Comparison of ENCODE assay signal across 16 cellular contexts in genomic region chr2:40302751-40303150, GRCh38.
DNase-seq lines count a peak whose midpoint lies in the region; ATAC-seq, FAIRE-seq and TF ChIP-seq lines count a peak whose summit lies in the region.
"Had no signal": no experiment of that assay in that cellular context is flagged by ENCODE, and none has a peak within 500 bp of the region (broad histone marks: within the 10 kb centered on the region; RNA-seq: fewer than 3 reads in every experiment).

No MANE protein-coding gene starts in this region.

- TF ChIP-seq CTCF in astrocyte of the cerebellum (IDR thresholded peaks at IDR 0.05; ENCODE audit: low read depth, low read length, missing control alignments) (no peak), fibroblast of mammary gland (conservative IDR thresholded peaks at IDR 0.05; ENCODE audit: control insufficient read depth, insufficient read depth, low read depth, low read length) (no peak), HepG2 (CRISPR knock-in tag; IDR thresholded peaks at IDR 0.05) (no peak)

- H3K27ac ChIP-seq in HepG2 (ENCODE audit: extremely low read length, insufficient read depth, low read length) = no peak overlapping the region
- H3K27ac ChIP-seq: A549, C4-2B, HL-60 had no signal

- no peak for FAIRE-seq in HepG2 (lab: Jason Lieb, UNC)
- FAIRE-seq: A549, H54 had no signal

- H3K9me3 Mint-ChIP-seq in activated naive CD4-positive, alpha-beta T cell treated with anti-CD3 and anti-CD28 coated beads for 36 hours = no peaks in the 10 kb centered on the region
- H3K9me3 Mint-ChIP-seq: CD8-positive, alpha-beta memory T cell; IgD-negative memory B cell had no signal

- intact Hi-C loops in activated naive CD4-positive, alpha-beta T cell treated with anti-CD3 and anti-CD28 coated beads for 36 hours (cut with micrococcal nuclease) = no loop called here
- intact Hi-C loops in HepG2 (cut with micrococcal nuclease; ENCODE audit: unreplicated experiment) = no loop called here

- no peak overlapping the region for H2AFZ ChIP-seq in HepG2 (ENCODE audit: low read length)

- no peaks in the 10 kb centered on the region for H3K36me3 Mint-ChIP-seq in activated naive CD4-positive, alpha-beta T cell treated with anti-CD3 and anti-CD28 coated beads for 36 hours (ENCODE audit: low read depth)
- H3K36me3 Mint-ChIP-seq: CD8-positive, alpha-beta memory T cell; IgD-negative memory B cell had no signal

- no peaks in the 10 kb centered on the region for H3K9me3 ChIP-seq in HepG2 (ENCODE audit: low read length)
- H3K9me3 ChIP-seq: A549 had no signal

- no peak for TF ChIP-seq POLR2A in HepG2 (IDR thresholded peaks at IDR 0.05; ENCODE audit: insufficient read depth in 1 of 2, low read depth in 2 of 2, low read length in 2 of 2)

- H4K20me1 ChIP-seq in HepG2 (ENCODE audit: insufficient read depth, low read length) = no peaks in the 10 kb centered on the region

- H3K4me3 ChIP-seq in astrocyte of the cerebellum (ENCODE audit: low read depth, low read length) (no peak overlapping the region), fibroblast of mammary gland (ENCODE audit: control insufficient read depth, low read depth, low read length) (no peak overlapping the region), HepG2 (replicated peaks in 1 of 3; ENCODE audit: insufficient read depth in 1 of 3, low read depth in 2 of 3, low read length in 3 of 3) (no peak overlapping the region)
- H3K4me3 ChIP-seq: A549 had no signal

- in situ Hi-C loops in astrocyte of the cerebellum (cut with HindIII; ENCODE audit: low sequenced_read_pairs) (no loop called here), HepG2 (cut with HindIII; ENCODE audit: extremely low pct_ligation_motif_present, low pct_unique_long_range_greater_than_20kb) (no loop called here)

- no peaks in the 10 kb centered on the region for H3K36me3 ChIP-seq in HepG2 (replicated peaks in 1 of 2; ENCODE audit: control insufficient read depth in 1 of 2, insufficient read depth in 2 of 2, low read length in 2 of 2)

- no peaks in the 10 kb centered on the region for H3K4me1 ChIP-seq in HepG2 (ENCODE audit: insufficient read depth, low read length)
- H3K4me1 ChIP-seq: A549 had no signal

- ATAC-seq in GM19328 (IDR thresholded peaks at IDR 0.05; ENCODE audit: unreplicated experiment) (no peak), HG03159 (IDR thresholded peaks at IDR 0.05; ENCODE audit: unreplicated experiment) (no peak), HepG2 (no peak)
- ATAC-seq: A549, HCT116 had no signal

- POLR2A ChIA-PET in HepG2 (lab: Yijun Ruan, JAX) = no interaction called here

- no TSS peak for BruUV-seq in HepG2 (replicated peaks; lab: Mats Ljungman, UMichigan)

- DNase-seq in EH (ENCODE audit: low read depth) = peak; percentile 31
- DNase-seq in astrocyte of the cerebellum (ENCODE audit: low read depth) = peak; percentile 87
- DNase-seq in fibroblast of mammary gland (ENCODE audit: low read depth) = peak; percentile 37
- no peak for DNase-seq in activated naive CD4-positive, alpha-beta T cell treated with anti-CD3 and anti-CD28 coated beads for 36 hours
- no peak for DNase-seq in HepG2 (ENCODE audit: low spot score)
- DNase-seq: CD8-positive, alpha-beta memory T cell; DMS53; KG1 had no signal

- no peak overlapping the region for H3K27ac Mint-ChIP-seq in activated naive CD4-positive, alpha-beta T cell treated with anti-CD3 and anti-CD28 coated beads for 36 hours
- H3K27ac Mint-ChIP-seq: CD8-positive, alpha-beta memory T cell; IgD-negative memory B cell had no signal

- H3K4me3 Mint-ChIP-seq in activated naive CD4-positive, alpha-beta T cell treated with anti-CD3 and anti-CD28 coated beads for 36 hours = no peak overlapping the region
- H3K4me3 Mint-ChIP-seq: CD8-positive, alpha-beta memory T cell; IgD-negative memory B cell had no signal

- H3K27me3 ChIP-seq in HepG2 (ENCODE audit: control insufficient read depth in 1 of 2, insufficient read depth in 2 of 2, low read length in 2 of 2) = no peaks in the 10 kb centered on the region

- no peak for TF ChIP-seq RAD21 in HepG2 (CRISPR knock-in tag; IDR thresholded peaks at IDR 0.05)

- H3K4me1 Mint-ChIP-seq in activated naive CD4-positive, alpha-beta T cell treated with anti-CD3 and anti-CD28 coated beads for 36 hours (ENCODE audit: low read depth) = no peaks in the 10 kb centered on the region
- H3K4me1 Mint-ChIP-seq: CD8-positive, alpha-beta memory T cell; IgD-negative memory B cell had no signal

- H3K9ac ChIP-seq in HepG2 (ENCODE audit: insufficient read depth, low read depth, low read length) = no peak overlapping the region

- H3K27me3 Mint-ChIP-seq in activated naive CD4-positive, alpha-beta T cell treated with anti-CD3 and anti-CD28 coated beads for 36 hours (ENCODE audit: low read depth) = no peaks in the 10 kb centered on the region
- H3K27me3 Mint-ChIP-seq: CD8-positive, alpha-beta memory T cell; IgD-negative memory B cell had no signal

- no peak for TF ChIP-seq EP300 in HepG2 (IDR thresholded peaks at IDR 0.05; ENCODE audit: low read depth in 2 of 2, low read length in 2 of 2)
- TF ChIP-seq EP300 in HepG2 (CRISPR knock-in tag; IDR thresholded peaks at IDR 0.05; ENCODE audit: borderline replicate concordance) = no peak

- H3K4me2 ChIP-seq in HepG2 (ENCODE audit: low read depth, low read length) = no peak overlapping the region
- H3K4me2 ChIP-seq: A549 had no signal

- CTCF ChIA-PET in activated naive CD4-positive, alpha-beta T cell treated with anti-CD3 and anti-CD28 coated beads for 36 hours (lab: Charles Lee) = no interaction called here
- CTCF ChIA-PET in HepG2 (lab: Yijun Ruan, JAX; ENCODE audit: low intra/inter-chr PET ratio, low total read pairs) = no interaction called here

- H3K79me2 ChIP-seq in HepG2 (ENCODE audit: insufficient read depth, low read length) = no peaks in the 10 kb centered on the region

TF ChIP-seq in HepG2, 621 proteins besides CTCF, POLR2A, EP300 and RAD21:
- TF ChIP-seq ZNF230 (CRISPR knock-in tag; IDR thresholded peaks at IDR 0.05) = no peak
- TF ChIP-seq KLF11 (CRISPR knock-in tag; IDR thresholded peaks at IDR 0.05) = no peak
- TF ChIP-seq CHCHD3 (CRISPR knock-in tag; IDR thresholded peaks at IDR 0.05) = no peak
- no peak for TF ChIP-seq ELF3 (CRISPR knock-in tag; IDR thresholded peaks at IDR 0.05)
- no peak for TF ChIP-seq FOXA1 (IDR thresholded peaks at IDR 0.05)
- no peak for TF ChIP-seq FOXA1 (CRISPR knock-in tag; IDR thresholded peaks at IDR 0.05)
- no peak for TF ChIP-seq ARID2 (CRISPR knock-in tag; IDR thresholded peaks at IDR 0.05; ENCODE audit: borderline replicate concordance)
- no peak for TF ChIP-seq ZNF878 (CRISPR knock-in tag; IDR thresholded peaks at IDR 0.05)
- no peak for TF ChIP-seq ZSCAN20 (CRISPR knock-in tag; IDR thresholded peaks at IDR 0.05; ENCODE audit: borderline replicate concordance)
- TF ChIP-seq MZF1 (CRISPR knock-in tag; IDR thresholded peaks at IDR 0.05; ENCODE audit: borderline replicate concordance) = no peak
- no peak for TF ChIP-seq SNAPC4 (CRISPR knock-in tag; IDR thresholded peaks at IDR 0.05)
- no peak for TF ChIP-seq ZNF496 (CRISPR knock-in tag; IDR thresholded peaks at IDR 0.05; ENCODE audit: insufficient replicate concordance)
- TF ChIP-seq ZNF446 (CRISPR knock-in tag; IDR thresholded peaks at IDR 0.05) = no peak
- TF ChIP-seq BRD4 (CRISPR knock-in tag; IDR thresholded peaks at IDR 0.05) = no peak

Comparison
In these comparisons a context has a peak if more than half of its experiments do, and no peak if none do; other contexts are left out.
1. DNase-seq: peak in EH (single experiment), astrocyte of the cerebellum (single experiment) and fibroblast of mammary gland (single experiment); none in activated naive CD4-positive, alpha-beta T cell treated with anti-CD3 and anti-CD28 coated beads for 36 hours (single experiment) and HepG2 (single experiment).